In genomic region chr17:10059684-10060211, GRCh38 we compare ENCODE assay signal across 8 cellular contexts.
DNase-seq lines count a peak whose midpoint lies in the region; ATAC-seq, FAIRE-seq and TF ChIP-seq lines count a peak whose summit lies in the region.

No MANE protein-coding gene starts in this region.

- intact Hi-C loops in HepG2 (cut with micrococcal nuclease; ENCODE audit: unreplicated experiment): no loop called here

- in situ Hi-C loops in HepG2 (cut with HindIII; ENCODE audit: extremely low pct_ligation_motif_present, low pct_unique_long_range_greater_than_20kb): no loop called here

- H2AFZ ChIP-seq in HepG2 (ENCODE audit: low read length): no peak overlapping the region

- H3K9ac ChIP-seq in HepG2 (ENCODE audit: insufficient read depth, low read depth, low read length): no peak overlapping the region

- TF ChIP-seq RAD21 in HepG2 (CRISPR knock-in tag; IDR thresholded peaks at IDR 0.05): no peak

- peaks cover 3% of the 10 kb centered on the region; the same call in 1 of the 2 replicates for H3K4me1 ChIP-seq in HepG2 (ENCODE audit: insufficient read depth, low read length)

- no peak for TF ChIP-seq CTCF in HepG2 (CRISPR knock-in tag; IDR thresholded peaks at IDR 0.05)

- H4K20me1 ChIP-seq in HepG2 (ENCODE audit: insufficient read depth, low read length): no peaks in the 10 kb centered on the region

- H3K27me3 ChIP-seq in HepG2 (ENCODE audit: control insufficient read depth in 1 of 2, insufficient read depth in 2 of 2, low read length in 2 of 2): peaks cover 7 to 51% of the 10 kb centered on the region in 2 experiments

- H3K79me2 ChIP-seq in HepG2 (ENCODE audit: insufficient read depth, low read length): no peaks in the 10 kb centered on the region

- FAIRE-seq in HepG2 (lab: Jason Lieb, UNC): no peak

- ATAC-seq in GM18873 (IDR thresholded peaks at IDR 0.05; ENCODE audit: low FRiP score, unreplicated experiment) (peak; percentile 85), HG02763 (IDR thresholded peaks at IDR 0.05; ENCODE audit: unreplicated experiment) (peak; percentile 82), HepG2 (no peak)

- CTCF ChIA-PET in HepG2 (lab: Yijun Ruan, JAX; ENCODE audit: low intra/inter-chr PET ratio, low total read pairs): no interaction called here

- H3K4me3 ChIP-seq in HepG2 (replicated peaks in 1 of 3; ENCODE audit: insufficient read depth in 1 of 3, low read depth in 2 of 3, low read length in 3 of 3): no peak overlapping the region

- no peaks in the 10 kb centered on the region for H3K9me3 ChIP-seq in HepG2 (ENCODE audit: low read length)

- no peak for TF ChIP-seq POLR2A in HepG2 (IDR thresholded peaks at IDR 0.05; ENCODE audit: insufficient read depth in 1 of 2, low read depth in 2 of 2, low read length in 2 of 2)

- no TSS peak for BruUV-seq in HepG2 (replicated peaks; lab: Mats Ljungman, UMichigan)

- no peak overlapping the region for H3K27ac ChIP-seq in HepG2 (ENCODE audit: extremely low read length, insufficient read depth, low read length)

- POLR2A ChIA-PET in HepG2 (lab: Yijun Ruan, JAX): no interaction called here

- WGBS in HepG2 (ENCODE audit: low lambda C conversion rate): 14% methylated on average over 7 of the region's 11 CpGs

- no peaks in the 10 kb centered on the region for H3K36me3 ChIP-seq in HepG2 (replicated peaks in 1 of 2; ENCODE audit: control insufficient read depth in 1 of 2, insufficient read depth in 2 of 2, low read length in 2 of 2)

- H3K4me2 ChIP-seq in HepG2 (ENCODE audit: low read depth, low read length): no peak overlapping the region

- TF ChIP-seq EP300 in HepG2 (IDR thresholded peaks at IDR 0.05; ENCODE audit: low read depth in 2 of 2, low read length in 2 of 2): no peak
- no peak for TF ChIP-seq EP300 in HepG2 (CRISPR knock-in tag; IDR thresholded peaks at IDR 0.05; ENCODE audit: borderline replicate concordance)

- peak; percentile 61 for DNase-seq in RPMI7951 (ENCODE audit: low read depth)
- DNase-seq in occipital lobe (lab: John Stamatoyannopoulos, UW): peak; percentile 37
- DNase-seq in effector CD4-positive, alpha-beta T cell: no peak
- no peak for DNase-seq in HepG2 (ENCODE audit: low spot score)
- no peak for DNase-seq in NCI-H2081 (lab: John Stamatoyannopoulos, UW)
- DNase-seq in Ammon's horn (ENCODE audit: low spot score): no peak

TF ChIP-seq in HepG2, 621 proteins besides CTCF, POLR2A, EP300 and RAD21:
- TF ChIP-seq ZNF33B (CRISPR knock-in tag; IDR thresholded peaks at IDR 0.05) (no peak), MYNN (CRISPR knock-in tag; IDR thresholded peaks at IDR 0.05; ENCODE audit: low read depth) (no peak), ZNF10 (CRISPR knock-in tag; IDR thresholded peaks at IDR 0.05; ENCODE audit: borderline replicate concordance, low read depth) (no peak), ISX (CRISPR knock-in tag; conservative IDR thresholded peaks at IDR 0.05) (no peak), ZNF557 (CRISPR knock-in tag; IDR thresholded peaks at IDR 0.05) (no peak), CEBPZ (IDR thresholded peaks at IDR 0.05; ENCODE audit: low read length) (no peak)

Comparison
In these comparisons a context has a peak if more than half of its experiments do, and no peak if none do; other contexts are left out.
1. DNase-seq: peak in RPMI7951 (single experiment) and occipital lobe (single experiment); none in effector CD4-positive, alpha-beta T cell (single experiment), HepG2 (single experiment), NCI-H2081 (0 of 2) and Ammon's horn (single experiment).